Comparison of ENCODE assay signal across 8 cellular contexts in genomic region chr4:184417802-184418511, GRCh38. TPM values are rescaled to one million over a fixed set of nuclear protein-coding genes. Genes with fewer than 3 reads are reported as not detected.
DNase-seq lines count a peak whose midpoint lies in the region; ATAC-seq and TF ChIP-seq lines count a peak whose summit lies in the region.

No MANE protein-coding gene starts in this region.

- CTCF ChIA-PET in T-cell (lab: Charles Lee): interaction anchor here in 1 of 2 donors (0.6 to 2.3 kb wide), 5 partner anchors 117 to 412 kb away, joined by 3 to 12 read pairs (median 4); no protein-coding TSS in a partner anchor

- no peaks in the 10 kb centered on the region for H3K27me3 ChIP-seq in esophagus squamous epithelium
- H3K27me3 ChIP-seq in psoas muscle (ENCODE audit: insufficient read depth in 3 of 3, low read length in 2 of 3): no peaks in the 10 kb centered on the region

- H3K27ac Mint-ChIP-seq in T-cell (peak overlapping the region; percentile 82 to 94), progenitor cell of endocrine pancreas (no peak overlapping the region)

- H3K4me3 ChIP-seq in esophagus squamous epithelium (peak overlapping the region in 3 of 4 donors; percentile 29 to 56 (median 30)), psoas muscle (peak overlapping the region; percentile 15)

- H3K9me3 ChIP-seq in esophagus squamous epithelium (no peaks in the 10 kb centered on the region), psoas muscle (no peaks in the 10 kb centered on the region)

- H3K4me3 Mint-ChIP-seq in T-cell (peak overlapping the region; percentile 76 to 80 (median 78)), progenitor cell of endocrine pancreas (ENCODE audit: low read depth) (no peak overlapping the region)

- H3K36me3 ChIP-seq in esophagus squamous epithelium (peaks cover 0 to 63% (median 10%) of the 10 kb centered on the region in 3 donors), psoas muscle (ENCODE audit: insufficient read depth in 1 of 2, low read depth in 1 of 2) (peaks cover under 1 to 60% of the 10 kb centered on the region in 2 donors)

- TF ChIP-seq CTCF in AG09319 (IDR thresholded peaks at IDR 0.05; ENCODE audit: low read depth, low read length): peak; percentile 13
- no peak for TF ChIP-seq CTCF in esophagus squamous epithelium (IDR thresholded peaks at IDR 0.05)
- TF ChIP-seq CTCF in psoas muscle (IDR thresholded peaks at IDR 0.05): no peak
- no peak for TF ChIP-seq CTCF in progenitor cell of endocrine pancreas (IDR thresholded peaks at IDR 0.05; ENCODE audit: unreplicated experiment)

- ATAC-seq in GM18909 (IDR thresholded peaks at IDR 0.05; ENCODE audit: poor library complexity, unreplicated experiment) (peak; percentile 51), HG03196 (IDR thresholded peaks at IDR 0.05; ENCODE audit: unreplicated experiment) (peak; percentile 49), T-cell (replicated peaks in 1 of 4) (peak; percentile 30 to 90 (median 86)), psoas muscle (peak; percentile 88 to 94 (median 90))

- POLR2A ChIA-PET in T-cell (lab: Charles Lee): interaction anchor here (0.6 to 0.9 kb wide), 5 partner anchors 18 to 118 kb away, joined by 3 to 4 read pairs (median 3); partner anchors contain the start of gene IRF2 (in 1 of the 2)

- no peak for TF ChIP-seq POLR2A in esophagus squamous epithelium (IDR thresholded peaks at IDR 0.05)

- H3K36me3 Mint-ChIP-seq in T-cell (peaks cover 47% of the 10 kb centered on the region), progenitor cell of endocrine pancreas (ENCODE audit: insufficient read depth) (peaks cover 26% of the 10 kb centered on the region)

- WGBS in esophagus squamous epithelium, 2 donors: 31 to 32% methylated on average over 8 of the region's 8 CpGs
- WGBS in psoas muscle, 3 donors: 56 to 68% (median 60%) methylated on average over 8 of the region's 8 CpGs

- H3K9me3 Mint-ChIP-seq in T-cell (peaks cover 3 to 4% (median 4%) of the 10 kb centered on the region in 3 donors), progenitor cell of endocrine pancreas (ENCODE audit: low read depth) (peaks cover 4% of the 10 kb centered on the region)

- intact Hi-C loops in esophagus squamous epithelium (cut with DNase I) (no loop called here), psoas muscle (cut with DNase I) (no loop called here)

- H3K27me3 Mint-ChIP-seq in T-cell (no peaks in the 10 kb centered on the region), progenitor cell of endocrine pancreas (no peaks in the 10 kb centered on the region)

- peak overlapping the region; percentile 80 to 92 (median 91) for H3K27ac ChIP-seq in esophagus squamous epithelium
- peak overlapping the region; percentile 65 for H3K27ac ChIP-seq in psoas muscle

- H3K4me1 ChIP-seq in esophagus squamous epithelium (peaks cover 11 to 68% (median 25%) of the 10 kb centered on the region in 3 donors), psoas muscle (peaks cover 28% of the 10 kb centered on the region)

- DNase-seq in AG09319 (ENCODE audit: extremely low read depth, low read depth) (peak; percentile 25), T-cell (peak in 2 of 34 experiments; percentile 12 to 21), esophagus squamous epithelium (lab: John Stamatoyannopoulos, UW) (no peak), psoas muscle (no peak), NCI-H526 treated with DMSO at 0.1 percent for 48 hours (lab: John Stamatoyannopoulos, UW) (no peak), progenitor cell of endocrine pancreas (ENCODE audit: low spot score, unreplicated experiment) (no peak)

- H3K4me1 Mint-ChIP-seq in T-cell (peaks cover 61 to 88% (median 79%) of the 10 kb centered on the region in 3 donors), progenitor cell of endocrine pancreas (ENCODE audit: low read depth) (peaks cover 2% of the 10 kb centered on the region)

RNA-seq across cellular contexts. Expression of gene IRF2, which starts 56.4 kb away (rescaled TPM):
- total RNA-seq in T-cell: 10 to 100 TPM; 45.5 to 73.4 (median 59.1) TPM
- 10 to 100 TPM; 16.6 to 30.2 (median 23.4) TPM for total RNA-seq in esophagus squamous epithelium
- total RNA-seq in psoas muscle: 10 to 100 TPM; 14.6 to 23.4 (median 16.3) TPM
- 10 to 100 TPM in 2 of 3 donors, 1 to 10 TPM in 1; 6.7 to 28.9 (median 21.1) TPM for polyA plus RNA-seq in psoas muscle
- total RNA-seq in progenitor cell of endocrine pancreas: 14.3 and 19.1 TPM in 2 replicates
